ENCODE assay signal across 17 cellular contexts in genomic region chr19:1115646-1116420, GRCh38. TPM values are rescaled to one million over a fixed set of nuclear protein-coding genes. Genes with fewer than 3 reads are reported as not detected.
DNase-seq lines count a peak whose midpoint lies in the region; ATAC-seq, FAIRE-seq and TF ChIP-seq lines count a peak whose summit lies in the region.
"Had no signal": no experiment of that assay in that cellular context is flagged by ENCODE, and none has a peak within 500 bp of the region (broad histone marks: within the 10 kb centered on the region; RNA-seq: fewer than 3 reads in every experiment).

No MANE protein-coding gene starts in this region.

- POLR2A ChIA-PET in MCF 10A (lab: Yijun Ruan, JAX) (no interaction called here), RWPE1 (lab: Yijun Ruan, JAX; ENCODE audit: low non-redundant PET) (no interaction called here), K562 (lab: Yijun Ruan, JAX) (interaction anchor here (0.5 kb wide), 1 partner anchor 563 kb away, joined by 3 read pairs; no protein-coding TSS in a partner anchor)

- no peak for TF ChIP-seq EP300 in K562 (IDR thresholded peaks at IDR 0.05; ENCODE audit: low read length)

- H3K4me1 ChIP-seq in breast epithelium (peaks cover 17 to 18% of the 10 kb centered on the region in 2 donors), K562 (replicated peaks in 1 of 2; ENCODE audit: control insufficient read depth in 2 of 2, insufficient read depth in 2 of 2, low read length in 2 of 2) (peaks cover 9 to 66% of the 10 kb centered on the region in 2 experiments), spleen (peaks cover 12 to 62% (median 25%) of the 10 kb centered on the region in 6 donors)

- H3K4me3 Mint-ChIP-seq in MCF 10A (ENCODE audit: unreplicated experiment), result no peak overlapping the region
- H3K4me3 Mint-ChIP-seq: CD14-positive monocyte; CD4-positive, alpha-beta memory T cell; H9 had no signal

- in situ Hi-C loops in K562 (cut with MboI), result no loop called here

- peak overlapping the region; percentile 8 to 21 for H3K27ac ChIP-seq in breast epithelium
- peak overlapping the region; percentile 100 for H3K27ac ChIP-seq in RWPE1
- no peak overlapping the region for H3K27ac ChIP-seq in K562 (ENCODE audit: extremely low read depth, low read depth, low read length)
- H3K27ac ChIP-seq in spleen, result peak overlapping the region in 4 of 8 donors; percentile 32 to 66 (median 44)
- H3K27ac ChIP-seq: BLaER1 had no signal

- no peak for ATAC-seq in K562
- ATAC-seq in GM18868 (IDR thresholded peaks at IDR 0.05; ENCODE audit: unreplicated experiment), result no peak

- H3K27ac Mint-ChIP-seq in MCF 10A (ENCODE audit: low read depth, unreplicated experiment), result no peak overlapping the region
- H3K27ac Mint-ChIP-seq: H9 had no signal

- peaks cover 3% of the 10 kb centered on the region; the same call in 1 of the 3 replicates for H3K79me2 ChIP-seq in K562 (ENCODE audit: control insufficient read depth, insufficient read depth, low read length)

- no peak for TF ChIP-seq POLR2A in breast epithelium (IDR thresholded peaks at IDR 0.05)
- no peak for TF ChIP-seq POLR2A in K562 (conservative IDR thresholded peaks at IDR 0.05)
- TF ChIP-seq POLR2A in spleen (IDR thresholded peaks at IDR 0.05), result no peak

- H3K4me3 ChIP-seq in breast epithelium (no peak overlapping the region), K562 (no peak overlapping the region), spleen (no peak overlapping the region)
- H3K4me3 ChIP-seq: BLaER1 had no signal

- no peak for FAIRE-seq in K562 (lab: Jason Lieb, UNC)
- FAIRE-seq: HTR-8/SVneo had no signal

- H3K36me3 Mint-ChIP-seq in MCF 10A (ENCODE audit: insufficient read depth, unreplicated experiment), result peaks cover 91% of the 10 kb centered on the region

- no peak for TF ChIP-seq CTCF in breast epithelium (IDR thresholded peaks at IDR 0.05)
- no peak for TF ChIP-seq CTCF in MCF 10A (IDR thresholded peaks at IDR 0.05; ENCODE audit: unreplicated experiment)
- no peak for TF ChIP-seq CTCF in RWPE1 (conservative IDR thresholded peaks at IDR 0.05; ENCODE audit: low read depth)
- no peak for TF ChIP-seq CTCF in K562 (IDR thresholded peaks at IDR 0.05 in 2 of 3, conservative IDR thresholded peaks at IDR 0.05 in 1 of 3; ENCODE audit: insufficient read depth in 2 of 3, low read depth in 1 of 3, low read length in 3 of 3)
- TF ChIP-seq CTCF in spleen (IDR thresholded peaks at IDR 0.05 in 8 of 11, conservative IDR thresholded peaks at IDR 0.05 in 3 of 11), result no peak

- no TSS peak for BruUV-seq in MCF 10A (replicated peaks; lab: Mats Ljungman, UMichigan)
- BruUV-seq in K562 (replicated peaks; lab: Mats Ljungman, UMichigan), result no TSS peak

- H3K36me3 ChIP-seq in breast epithelium (no peaks in the 10 kb centered on the region), K562 (ENCODE audit: control insufficient read depth, insufficient read depth, low read length) (peaks cover 76% of the 10 kb centered on the region; the same call in 2 of the 3 replicates), spleen (peaks cover 7 to 100% (median 95%) of the 10 kb centered on the region in 6 donors)

- CTCF ChIA-PET in MCF 10A (lab: Yijun Ruan, JAX) (interaction anchor here (0.6 to 1.0 kb wide), 2 partner anchors 40 to 79 kb away, joined by 3 to 4 read pairs; no protein-coding TSS in a partner anchor), RWPE1 (lab: Yijun Ruan, JAX) (no interaction called here), K562 (lab: Yijun Ruan, JAX; ENCODE audit: low intra/inter-chr PET ratio) (no interaction called here)

- H2AFZ ChIP-seq in K562 (ENCODE audit: low read depth, low read length), result no peak overlapping the region

- intact Hi-C loops in breast epithelium (cut with DNase I; ENCODE audit: low total_unique reads), result no loop called here
- intact Hi-C loops in MCF 10A (cut with micrococcal nuclease), result no loop called here
- intact Hi-C loops in K562 (cut with micrococcal nuclease), result no loop called here
- intact Hi-C loops in spleen (cut with DNase I; ENCODE audit: low total_unique reads), result no loop called here

- no peaks in the 10 kb centered on the region for H3K4me1 Mint-ChIP-seq in MCF 10A (ENCODE audit: insufficient read depth, unreplicated experiment)
- H3K4me1 Mint-ChIP-seq: CD4-positive, alpha-beta memory T cell had no signal

- H3K9me3 ChIP-seq in breast epithelium (no peaks in the 10 kb centered on the region), K562 (replicated peaks; ENCODE audit: control insufficient read depth, insufficient read depth, low read depth, low read length) (no peaks in the 10 kb centered on the region), spleen (no peaks in the 10 kb centered on the region)
- H3K9me3 ChIP-seq: BLaER1 had no signal

- H3K9ac ChIP-seq in K562 (ENCODE audit: insufficient read depth in 1 of 2, low read depth in 2 of 2, low read length in 2 of 2), result peak overlapping the region in 1 of 2 experiments; percentile 26; a peak in 2 of 4 replicates
- H3K9ac ChIP-seq: BLaER1 had no signal

- no peaks in the 10 kb centered on the region for H3K27me3 Mint-ChIP-seq in MCF 10A (ENCODE audit: insufficient read depth, unreplicated experiment)
- H3K27me3 Mint-ChIP-seq: CD4-positive, alpha-beta memory T cell had no signal

- no peak for TF ChIP-seq RAD21 in K562 (CRISPR knock-in tag; conservative IDR thresholded peaks at IDR 0.05 in 1 of 2, IDR thresholded peaks at IDR 0.05 in 1 of 2)

- H3K4me2 ChIP-seq in K562 (ENCODE audit: insufficient read depth, low read length), result no peak overlapping the region
- H3K4me2 ChIP-seq: BLaER1 had no signal

- DNase-seq in breast epithelium (ENCODE audit: low spot score in 2 of 2) (no peak), MCF 10A (ENCODE audit: unreplicated experiment) (no peak), RWPE1 (ENCODE audit: low spot score) (no peak), K562 (ENCODE audit: extremely low read depth in 1 of 4, low spot score in 3 of 4) (no peak), spleen (peak; percentile 72), NCI-H1105 (lab: John Stamatoyannopoulos, UW) (no peak)
- DNase-seq: 8988T; CD4-positive, alpha-beta memory T cell; DMS153; DMS79; GDM1; GOT3; H9 had no signal

- 90% methylated on average over 20 of the region's 35 CpGs for WGBS in K562 (ENCODE audit: insufficient coverage, low coverage, missing lambda C conversion rate)
- WGBS in spleen, 5 donors, result 84 to 91% (median 87%) methylated on average over 27 to 35 of the region's 35 CpGs

- H3K9me3 Mint-ChIP-seq in MCF 10A (ENCODE audit: unreplicated experiment), result no peaks in the 10 kb centered on the region
- H3K9me3 Mint-ChIP-seq: CD4-positive, alpha-beta memory T cell; H9 had no signal

- no peaks in the 10 kb centered on the region for H3K9me1 ChIP-seq in K562 (ENCODE audit: control insufficient read depth, insufficient read depth, low read length)

- no peaks in the 10 kb centered on the region for H4K20me1 ChIP-seq in K562 (replicated peaks; ENCODE audit: control insufficient read depth, insufficient read depth, low read length)

- no peaks in the 10 kb centered on the region for H3K27me3 ChIP-seq in breast epithelium
- no peaks in the 10 kb centered on the region for H3K27me3 ChIP-seq in K562 (ENCODE audit: control insufficient read depth in 2 of 2, insufficient read depth in 2 of 2, low read length in 2 of 2)
- H3K27me3 ChIP-seq in spleen (replicated peaks in 1 of 7), result no peaks in the 10 kb centered on the region
- H3K27me3 ChIP-seq: BLaER1 had no signal

RNA-seq across cellular contexts. Expression of gene GPX4, which starts 12.0 kb away (rescaled TPM):
- total RNA-seq in breast epithelium (1,000 to 10,000 TPM in 1 of 3 donors, 100 to 1,000 TPM in 2; 357 to 1,796 (median 492) TPM), MCF 10A (2022) (179 and 191 TPM in 2 replicates), K562 (2014; rRNA removed) (639 and 643 TPM in 2 replicates), K562 (2014; rRNA removed; fragmentation: Illumina TruSeq; extraction: Trizol) (131 and 209 TPM in 2 replicates), K562 (2015; rRNA removed; fragmentation: Illumina TruSeq; extraction: Trizol) (349 and 395 TPM in 2 replicates), K562 (2021) (383 and 392 TPM in 2 replicates), spleen (100 to 1,000 TPM; 138 to 275 (median 216) TPM)
- 61.5 and 154 TPM in 2 replicates for total RNA-seq in K562 (2011; cell fraction: chromatin; rRNA removed; ENCODE audit: low replicate concordance)
- total RNA-seq in K562 (2011; cell fraction: nucleolus; rRNA removed), result 171 and 189 TPM in 2 replicates
- 129 and 161 TPM in 2 replicates for total RNA-seq in K562 (2011; cell fraction: nucleoplasm; rRNA removed)
- polyA plus RNA-seq in K562 (2011; rRNA removed) (223 and 286 TPM in 2 replicates), K562 (2014; fragmentation: Illumina TruSeq; extraction: Trizol) (434 and 536 TPM in 2 replicates), K562 (2014; fragmentation: Nextera tagmentation; extraction: Ambion mirVana) (100 to 1,000 TPM in 1 of 2 experiments, 10 to 100 TPM in 1; 61.4 to 125 TPM), K562 (2014; rRNA removed) (661 and 856 TPM in 2 replicates), spleen (100 to 1,000 TPM; 480 to 562 (median 522) TPM)
- polyA plus RNA-seq in K562 (2011; cell fraction: cytosol; rRNA removed), result 531 and 777 TPM in 2 replicates
- polyA plus RNA-seq in K562 (2011; cell fraction: nucleus; rRNA removed), result 389 and 485 TPM in 2 replicates
- polyA plus RNA-seq in K562 (2012), result 659 and 746 TPM in 2 replicates
- polyA minus RNA-seq in K562 (2011; rRNA and poly(A)+ RNA removed), result 117 and 134 TPM in 2 replicates
- 191 and 300 TPM in 2 replicates for polyA minus RNA-seq in K562 (2011; cell fraction: cytosol; rRNA and poly(A)+ RNA removed)
- polyA minus RNA-seq in K562 (2011; cell fraction: nucleus; rRNA and poly(A)+ RNA removed), result 54.3 and 64.1 TPM in 2 replicates

RNA-seq across cellular contexts. Expression of gene POLR2E, which starts 20.7 kb away (rescaled TPM):
- total RNA-seq in breast epithelium, result 100 to 1,000 TPM in 1 of 3 donors, 10 to 100 TPM in 2; 65.9 to 175 (median 89.1) TPM
- total RNA-seq in MCF 10A (2022), result 184 and 201 TPM in 2 replicates
- total RNA-seq in K562 (2011; cell fraction: chromatin; rRNA removed; ENCODE audit: low replicate concordance), result 38.2 and 129 TPM in 2 replicates
- 126 and 135 TPM in 2 replicates for total RNA-seq in K562 (2011; cell fraction: nucleolus; rRNA removed)
- total RNA-seq in K562 (2011; cell fraction: nucleoplasm; rRNA removed), result 74.1 and 78.7 TPM in 2 replicates
- 297 and 441 TPM in 2 replicates for total RNA-seq in K562 (2014; rRNA removed)
- total RNA-seq in K562 (2014; rRNA removed; fragmentation: Illumina TruSeq; extraction: Trizol), result 40.2 and 78.0 TPM in 2 replicates
- 141 and 144 TPM in 2 replicates for total RNA-seq in K562 (2015; rRNA removed; fragmentation: Illumina TruSeq; extraction: Trizol)
- total RNA-seq in K562 (2021), result 328 and 351 TPM in 2 replicates
- polyA plus RNA-seq in K562 (2011; rRNA removed), result 244 and 334 TPM in 2 replicates
- polyA plus RNA-seq in K562 (2011; cell fraction: cytosol; rRNA removed), result 305 and 616 TPM in 2 replicates
- polyA plus RNA-seq in K562 (2011; cell fraction: nucleus; rRNA removed), result 112 and 143 TPM in 2 replicates
- 291 and 445 TPM in 2 replicates for polyA plus RNA-seq in K562 (2012)
- 267 and 448 TPM in 2 replicates for polyA plus RNA-seq in K562 (2014; fragmentation: Illumina TruSeq; extraction: Trizol)
- 10 to 100 TPM in 1 of 2 experiments, 1 to 10 TPM in 1; 3.4 to 32.5 TPM for polyA plus RNA-seq in K562 (2014; fragmentation: Nextera tagmentation; extraction: Ambion mirVana)
- 413 and 438 TPM in 2 replicates for polyA plus RNA-seq in K562 (2014; rRNA removed)
- 36.0 and 77.6 TPM in 2 replicates for polyA minus RNA-seq in K562 (2011; rRNA and poly(A)+ RNA removed)
- polyA minus RNA-seq in K562 (2011; cell fraction: cytosol; rRNA and poly(A)+ RNA removed), result 127 and 173 TPM in 2 replicates
- 45.4 and 50.5 TPM in 2 replicates for polyA minus RNA-seq in K562 (2011; cell fraction: nucleus; rRNA and poly(A)+ RNA removed)
- 100 to 1,000 TPM; 106 to 152 (median 123) TPM for total RNA-seq in spleen
- polyA plus RNA-seq in spleen, result 100 to 1,000 TPM in 2 of 3 donors, 10 to 100 TPM in 1; 70.8 to 144 (median 105) TPM

RNA-seq across cellular contexts. Expression of gene ARHGAP45, which starts 48.9 kb away (rescaled TPM):
- 10 to 100 TPM; 18.7 to 43.2 (median 23.9) TPM for total RNA-seq in breast epithelium
- total RNA-seq in MCF 10A (2022), result 11.9 and 15.3 TPM in 2 replicates
- 25.6 and 81.0 TPM in 2 replicates for total RNA-seq in K562 (2011; cell fraction: chromatin; rRNA removed; ENCODE audit: low replicate concordance)
- total RNA-seq in K562 (2011; cell fraction: nucleolus; rRNA removed), result 39.0 and 49.5 TPM in 2 replicates
- 22.7 and 24.1 TPM in 2 replicates for total RNA-seq in K562 (2011; cell fraction: nucleoplasm; rRNA removed)
- 22.1 and 31.1 TPM in 2 replicates for total RNA-seq in K562 (2014; rRNA removed)
- 1.0 and 1.8 TPM in 2 replicates for total RNA-seq in K562 (2014; rRNA removed; fragmentation: Illumina TruSeq; extraction: Trizol)
- total RNA-seq in K562 (2015; rRNA removed; fragmentation: Illumina TruSeq; extraction: Trizol), result 4.2 and 6.0 TPM in 2 replicates
- total RNA-seq in K562 (2021), result 18.0 and 19.9 TPM in 2 replicates
- polyA plus RNA-seq in K562 (2011; rRNA removed), result 4.4 and 7.6 TPM in 2 replicates
- polyA plus RNA-seq in K562 (2011; cell fraction: cytosol; rRNA removed), result 5.6 and 12.6 TPM in 2 replicates
- polyA plus RNA-seq in K562 (2011; cell fraction: nucleus; rRNA removed), result 17.8 and 38.7 TPM in 2 replicates
- 15.0 and 15.2 TPM in 2 replicates for polyA plus RNA-seq in K562 (2012)
- 1.9 and 6.9 TPM in 2 replicates for polyA plus RNA-seq in K562 (2014; fragmentation: Illumina TruSeq; extraction: Trizol)
- under 1 TPM; 0.08 to 0.63 TPM for polyA plus RNA-seq in K562 (2014; fragmentation: Nextera tagmentation; extraction: Ambion mirVana)
- 16.3 and 20.2 TPM in 2 replicates for polyA plus RNA-seq in K562 (2014; rRNA removed)
- 1.7 and 2.0 TPM in 2 replicates for polyA minus RNA-seq in K562 (2011; rRNA and poly(A)+ RNA removed)
- polyA minus RNA-seq in K562 (2011; cell fraction: cytosol; rRNA and poly(A)+ RNA removed), result 6.2 and 8.5 TPM in 2 replicates
- polyA minus RNA-seq in K562 (2011; cell fraction: nucleus; rRNA and poly(A)+ RNA removed), result 5.5 and 6.6 TPM in 2 replicates
- 100 to 1,000 TPM; 161 to 258 (median 237) TPM for total RNA-seq in spleen
- 100 to 1,000 TPM; 205 to 356 (median 329) TPM for polyA plus RNA-seq in spleen

RNA-seq across cellular contexts. Expression of gene SBNO2, which starts 58.2 kb away (rescaled TPM):
- total RNA-seq in breast epithelium (10 to 100 TPM; 15.4 to 63.3 (median 43.9) TPM), MCF 10A (2022) (99.6 and 123 TPM in 2 replicates), K562 (2014; rRNA removed) (18.6 and 23.1 TPM in 2 replicates), K562 (2014; rRNA removed; fragmentation: Illumina TruSeq; extraction: Trizol) (4.0 and 6.3 TPM in 2 replicates), K562 (2015; rRNA removed; fragmentation: Illumina TruSeq; extraction: Trizol) (6.7 and 7.8 TPM in 2 replicates), K562 (2021) (46.2 and 49.0 TPM in 2 replicates), spleen (100 to 1,000 TPM in 5 of 7 donors, 10 to 100 TPM in 2; 51.7 to 230 (median 168) TPM)
- total RNA-seq in K562 (2011; cell fraction: chromatin; rRNA removed; ENCODE audit: low replicate concordance), result 26.2 and 103 TPM in 2 replicates
- total RNA-seq in K562 (2011; cell fraction: nucleolus; rRNA removed), result 64.1 and 67.7 TPM in 2 replicates
- total RNA-seq in K562 (2011; cell fraction: nucleoplasm; rRNA removed), result 28.6 and 30.7 TPM in 2 replicates
- polyA plus RNA-seq in K562 (2011; rRNA removed) (6.7 and 9.3 TPM in 2 replicates), K562 (2014; fragmentation: Illumina TruSeq; extraction: Trizol) (5.2 and 13.0 TPM in 2 replicates), K562 (2014; fragmentation: Nextera tagmentation; extraction: Ambion mirVana) (under 1 TPM; 0.01 to 0.04 TPM), K562 (2014; rRNA removed) (21.5 and 23.1 TPM in 2 replicates), spleen (10 to 100 TPM; 16.2 to 62.0 (median 29.8) TPM)
- 7.4 and 14.1 TPM in 2 replicates for polyA plus RNA-seq in K562 (2011; cell fraction: cytosol; rRNA removed)
- polyA plus RNA-seq in K562 (2011; cell fraction: nucleus; rRNA removed), result 45.7 and 79.0 TPM in 2 replicates
- 20.3 and 27.1 TPM in 2 replicates for polyA plus RNA-seq in K562 (2012)
- 3.7 and 8.1 TPM in 2 replicates for polyA minus RNA-seq in K562 (2011; rRNA and poly(A)+ RNA removed)
- 16.7 and 22.1 TPM in 2 replicates for polyA minus RNA-seq in K562 (2011; cell fraction: cytosol; rRNA and poly(A)+ RNA removed)
- 20.7 and 21.3 TPM in 2 replicates for polyA minus RNA-seq in K562 (2011; cell fraction: nucleus; rRNA and poly(A)+ RNA removed)
